Comparison of ENCODE assay signal across 8 cellular contexts in genomic region chr15:25501828-25502446, GRCh38.
DNase-seq lines count a peak whose midpoint lies in the region; ATAC-seq and TF ChIP-seq lines count a peak whose summit lies in the region.

No MANE protein-coding gene starts in this region.

- H3K4me1 ChIP-seq in CD8-positive, alpha-beta T cell (ENCODE audit: insufficient read depth, low read length): no peaks in the 10 kb centered on the region
- H3K4me1 ChIP-seq in adipocyte (ENCODE audit: control insufficient read depth, insufficient read depth, low read length): peaks cover 10% of the 10 kb centered on the region
- H3K4me1 ChIP-seq in uterus: no peaks in the 10 kb centered on the region
- no peaks in the 10 kb centered on the region for H3K4me1 ChIP-seq in ovary (ENCODE audit: insufficient read depth)

- TF ChIP-seq POLR2A in uterus (IDR thresholded peaks at IDR 0.05) (no peak), ovary (IDR thresholded peaks at IDR 0.05) (no peak)

- no peak overlapping the region for H3K27ac Mint-ChIP-seq in CD8-positive, alpha-beta T cell

- no peaks in the 10 kb centered on the region for H3K9me3 ChIP-seq in CD8-positive, alpha-beta T cell (ENCODE audit: low read length)
- H3K9me3 ChIP-seq in adipocyte (ENCODE audit: control insufficient read depth, low read length): no peaks in the 10 kb centered on the region
- H3K9me3 ChIP-seq in uterus: no peaks in the 10 kb centered on the region
- no peaks in the 10 kb centered on the region for H3K9me3 ChIP-seq in ovary

- H3K4me3 Mint-ChIP-seq in CD8-positive, alpha-beta T cell: no peak overlapping the region

- DNase-seq in CD8-positive, alpha-beta T cell: no peak
- DNase-seq in HT1080 (ENCODE audit: low read depth): peak; percentile 62
- peak; percentile 58 for DNase-seq in adipocyte (ENCODE audit: low read depth)
- peak; percentile 41 for DNase-seq in iPS-NIHi7 (ENCODE audit: extremely low spot score)
- no peak for DNase-seq in uterus
- no peak for DNase-seq in ovary

- H3K9me3 Mint-ChIP-seq in CD8-positive, alpha-beta T cell: no peaks in the 10 kb centered on the region

- no peak overlapping the region for H3K27ac ChIP-seq in CD8-positive, alpha-beta T cell (ENCODE audit: low read depth, low read length)
- no peak overlapping the region for H3K27ac ChIP-seq in uterus
- H3K27ac ChIP-seq in ovary: no peak overlapping the region

- no peak for ATAC-seq in CD8-positive, alpha-beta T cell
- ATAC-seq in GM21515 (IDR thresholded peaks at IDR 0.05; ENCODE audit: unreplicated experiment): no peak
- ATAC-seq in HG03432 (IDR thresholded peaks at IDR 0.05; ENCODE audit: unreplicated experiment): no peak

- WGBS in ovary, 3 donors: 18 to 28% (median 21%) methylated on average over 5 of the region's 5 CpGs

- TF ChIP-seq EP300 in ovary (IDR thresholded peaks at IDR 0.05): no peak

- H3K27me3 ChIP-seq in CD8-positive, alpha-beta T cell (ENCODE audit: insufficient read depth, low read length): no peaks in the 10 kb centered on the region
- H3K27me3 ChIP-seq in adipocyte (replicated peaks; ENCODE audit: control insufficient read depth, insufficient read depth, low read length) (no peaks in the 10 kb centered on the region), uterus (no peaks in the 10 kb centered on the region), ovary (no peaks in the 10 kb centered on the region)

- H3K9ac ChIP-seq in adipocyte (ENCODE audit: low read length): no peak overlapping the region

- intact Hi-C loops in CD8-positive, alpha-beta T cell (cut with DNase I, micrococcal nuclease): loop anchor here (2.0 to 5.0 kb wide), 2 partner anchors 740 to 1859 kb away; no protein-coding TSS in a partner anchor
- intact Hi-C loops in uterus (cut with DNase I; ENCODE audit: low total_unique reads) (no loop called here), ovary (cut with DNase I) (no loop called here)

- H3K4me1 Mint-ChIP-seq in CD8-positive, alpha-beta T cell (ENCODE audit: low read depth): no peaks in the 10 kb centered on the region

- POLR2A ChIA-PET in CD8-positive, alpha-beta T cell (lab: Charles Lee): no interaction called here

- peaks cover 1% of the 10 kb centered on the region for H3K27me3 Mint-ChIP-seq in CD8-positive, alpha-beta T cell (ENCODE audit: low read depth)

- no peaks in the 10 kb centered on the region for H3K36me3 Mint-ChIP-seq in CD8-positive, alpha-beta T cell

- H3K4me3 ChIP-seq in CD8-positive, alpha-beta T cell (ENCODE audit: low read depth, low read length): no peak overlapping the region
- H3K4me3 ChIP-seq in adipocyte (ENCODE audit: low read length) (no peak overlapping the region), uterus (no peak overlapping the region), ovary (no peak overlapping the region)

- CTCF ChIA-PET in CD8-positive, alpha-beta T cell (lab: Charles Lee): interaction anchor here (1.1 to 2.1 kb wide), 4 partner anchors 9 to 1858 kb away, joined by 3 to 6 read pairs (median 4); no protein-coding TSS in a partner anchor

- no peaks in the 10 kb centered on the region for H3K36me3 ChIP-seq in CD8-positive, alpha-beta T cell (ENCODE audit: insufficient read depth, low read length)
- no peaks in the 10 kb centered on the region for H3K36me3 ChIP-seq in adipocyte (ENCODE audit: control insufficient read depth, insufficient read depth, low read length, severe bottlenecking)
- no peaks in the 10 kb centered on the region for H3K36me3 ChIP-seq in uterus
- no peaks in the 10 kb centered on the region for H3K36me3 ChIP-seq in ovary

- peak; percentile 29 for TF ChIP-seq CTCF in CD8-positive, alpha-beta T cell (IDR thresholded peaks at IDR 0.05)
- TF ChIP-seq CTCF in uterus (IDR thresholded peaks at IDR 0.05): peak; percentile 41 to 53 (median 47)
- no peak for TF ChIP-seq CTCF in ovary (IDR thresholded peaks at IDR 0.05)

Comparison
In these comparisons a context has a peak if more than half of its experiments do, and no peak if none do; other contexts are left out.
1. DNase-seq: peak in HT1080 (single experiment), adipocyte (single experiment) and iPS-NIHi7 (single experiment); none in CD8-positive, alpha-beta T cell (0 of 7), uterus (0 of 2) and ovary (0 of 5).
2. CTCF ChIP-seq: peak in CD8-positive, alpha-beta T cell (single experiment) and uterus (4 of 4); none in ovary (0 of 3).
3. intact Hi-C loops: an anchor here in CD8-positive, alpha-beta T cell (2.0 to 5.0 kb wide); none called in uterus and ovary.